8 cellular contexts compared by ENCODE assay signal in the genomic region with DNA sequence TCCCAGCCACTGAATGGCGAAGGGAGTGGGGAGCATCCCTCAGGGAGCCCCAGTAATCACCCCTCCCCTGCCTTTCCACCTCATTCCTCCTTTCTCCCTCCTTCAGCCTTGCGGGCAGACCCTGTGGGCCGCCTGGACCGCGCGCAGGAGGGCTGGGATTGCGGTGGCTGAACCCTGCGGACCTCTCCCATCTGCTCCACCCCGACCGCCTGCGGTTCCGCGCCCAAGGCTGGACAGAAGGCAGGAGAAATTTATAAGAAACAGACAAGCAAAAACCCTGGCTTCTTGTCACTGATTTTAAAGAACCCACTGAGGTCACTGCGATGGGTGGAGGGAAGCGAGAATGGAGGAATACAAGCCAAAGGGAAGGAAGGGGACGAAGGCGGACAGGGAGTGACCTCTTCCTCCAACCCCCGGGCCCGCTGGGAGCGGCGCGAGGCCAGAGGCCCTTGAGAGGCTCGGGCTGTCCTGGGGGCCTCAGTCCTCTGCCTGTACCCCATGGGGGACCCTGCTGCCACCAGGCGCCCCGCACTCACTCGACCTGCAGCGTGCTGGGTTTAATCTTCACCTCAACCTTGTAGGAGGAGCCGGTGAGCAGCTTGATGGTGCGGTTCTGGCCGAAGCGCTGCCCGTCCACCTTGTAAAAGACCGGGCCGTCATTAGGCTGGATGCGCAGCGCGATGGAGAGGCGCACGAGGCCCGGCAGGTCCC. TPM values are rescaled to one million over a fixed set of nuclear protein-coding genes. Genes with fewer than 3 reads are reported as not detected.
DNase-seq lines count a peak whose midpoint lies in the region; ATAC-seq and TF ChIP-seq lines count a peak whose summit lies in the region.

No MANE protein-coding gene starts in this region.

- no peaks in the 10 kb centered on the region for H3K79me2 ChIP-seq in trophoblast cell (ENCODE audit: control insufficient read depth, insufficient read depth, low read length, poor library complexity)

- H3K9me3 Mint-ChIP-seq in HFFc6 = no peaks in the 10 kb centered on the region
- peaks cover 3% of the 10 kb centered on the region for H3K9me3 Mint-ChIP-seq in activated CD8-positive, alpha-beta T cell treated with anti-CD3 and anti-CD28 coated beads, Interleukin-2, amount 10 ng/mL, durations not matched to agents 7 days and 5 days (ENCODE audit: insufficient read depth)

- H3K4me1 ChIP-seq in trophoblast cell (ENCODE audit: control insufficient read depth in 1 of 2, insufficient read depth in 2 of 2, low read length in 2 of 2) = peaks cover 10 to 11% of the 10 kb centered on the region in 2 experiments

- H3K4me3 ChIP-seq in trophoblast cell (ENCODE audit: low read depth, low read length) = peak overlapping the region; percentile 65

- peak overlapping the region; percentile 90 for H3K27ac Mint-ChIP-seq in HFFc6
- H3K27ac Mint-ChIP-seq in activated CD8-positive, alpha-beta T cell treated with anti-CD3 and anti-CD28 coated beads, Interleukin-2, amount 10 ng/mL, durations not matched to agents 7 days and 5 days = no peak overlapping the region

- CTCF ChIA-PET in activated CD8-positive, alpha-beta T cell treated with anti-CD3 and anti-CD28 coated beads, Interleukin-2, amount 10 ng/mL, durations not matched to agents 7 days and 5 days (lab: Charles Lee) = no interaction called here

- no peak overlapping the region for H3K18ac ChIP-seq in trophoblast cell (ENCODE audit: low read length)

- peaks cover 27% of the 10 kb centered on the region for H3K36me3 Mint-ChIP-seq in HFFc6 (ENCODE audit: low read depth)
- H3K36me3 Mint-ChIP-seq in activated CD8-positive, alpha-beta T cell treated with anti-CD3 and anti-CD28 coated beads, Interleukin-2, amount 10 ng/mL, durations not matched to agents 7 days and 5 days (ENCODE audit: low read depth) = no peaks in the 10 kb centered on the region

- peaks cover 4% of the 10 kb centered on the region for H3K9me3 ChIP-seq in trophoblast cell (ENCODE audit: insufficient read depth, low read depth, low read length)

- H3K4me1 Mint-ChIP-seq in HFFc6 (ENCODE audit: low read depth) = peaks cover 33% of the 10 kb centered on the region
- peaks cover 5% of the 10 kb centered on the region for H3K4me1 Mint-ChIP-seq in activated CD8-positive, alpha-beta T cell treated with anti-CD3 and anti-CD28 coated beads, Interleukin-2, amount 10 ng/mL, durations not matched to agents 7 days and 5 days (ENCODE audit: low read depth)

- no peaks in the 10 kb centered on the region for H3K27me3 Mint-ChIP-seq in HFFc6 (ENCODE audit: insufficient read depth)
- H3K27me3 Mint-ChIP-seq in activated CD8-positive, alpha-beta T cell treated with anti-CD3 and anti-CD28 coated beads, Interleukin-2, amount 10 ng/mL, durations not matched to agents 7 days and 5 days (ENCODE audit: low read depth) = peaks cover 59% of the 10 kb centered on the region

- H3K4me3 Mint-ChIP-seq in HFFc6 = peak overlapping the region; percentile 96
- H3K4me3 Mint-ChIP-seq in activated CD8-positive, alpha-beta T cell treated with anti-CD3 and anti-CD28 coated beads, Interleukin-2, amount 10 ng/mL, durations not matched to agents 7 days and 5 days = no peak overlapping the region

- intact Hi-C loops in cardiac septum (cut with DNase I) = loop anchor here (1.0 kb wide), 1 partner anchor 66 kb away; no protein-coding TSS in a partner anchor

- H2BK120ac ChIP-seq in trophoblast cell (ENCODE audit: insufficient read depth, low read length, poor library complexity) = no peak overlapping the region

- H3K23ac ChIP-seq in trophoblast cell (ENCODE audit: low read length) = no peak overlapping the region

- H3K4ac ChIP-seq in trophoblast cell (ENCODE audit: low read depth, low read length) = no peak overlapping the region

- WGBS in trophoblast cell (ENCODE audit: extremely low coverage, insufficient coverage, insufficient read length) = no CpG with 5 or more reads among the region's 40 CpGs

- no peak overlapping the region for H2BK5ac ChIP-seq in trophoblast cell (ENCODE audit: low read depth, low read length, poor library complexity)

- H4K12ac ChIP-seq in trophoblast cell (ENCODE audit: low read depth, low read length) = no peak overlapping the region

- H2BK12ac ChIP-seq in trophoblast cell (ENCODE audit: low read length) = no peak overlapping the region

- ATAC-seq in activated CD8-positive, alpha-beta T cell treated with anti-CD3 and anti-CD28 coated beads, Interleukin-2, amount 10 ng/mL, durations not matched to agents 7 days and 5 days = peak; percentile 15
- ATAC-seq in HG02610 (IDR thresholded peaks at IDR 0.05; ENCODE audit: unreplicated experiment) = no peak
- no peak for ATAC-seq in GM19463 (IDR thresholded peaks at IDR 0.05; ENCODE audit: unreplicated experiment)
- no peak for ATAC-seq in HG02852 (IDR thresholded peaks at IDR 0.05; ENCODE audit: unreplicated experiment)

- H3K79me1 ChIP-seq in trophoblast cell (ENCODE audit: low read length) = no peaks in the 10 kb centered on the region

- H4K8ac ChIP-seq in trophoblast cell (ENCODE audit: low read depth, low read length) = no peak overlapping the region

- TF ChIP-seq CTCF in HFFc6 (IDR thresholded peaks at IDR 0.05) = no peak

- POLR2A ChIA-PET in activated CD8-positive, alpha-beta T cell treated with anti-CD3 and anti-CD28 coated beads, Interleukin-2, amount 10 ng/mL, durations not matched to agents 7 days and 5 days (lab: Charles Lee) = no interaction called here

- H3K27ac ChIP-seq in trophoblast cell (ENCODE audit: low read depth, low read length) = no peak overlapping the region

- peak; percentile 8 for DNase-seq in HFFc6
- DNase-seq in activated CD8-positive, alpha-beta T cell treated with anti-CD3 and anti-CD28 coated beads, Interleukin-2, amount 10 ng/mL, durations not matched to agents 7 days and 5 days = no peak
- peak; percentile 78 for DNase-seq in cardiac septum (ENCODE audit: low spot score)
- DNase-seq in trophoblast cell = no peak
- DNase-seq in stimulated activated CD4-positive, alpha-beta T cell treated with anti-CD3 and anti-CD28 coated beads, Interleukin-2, amount 100 ng/mL, for 48 hours = no peak

- peaks cover 25% of the 10 kb centered on the region for H3K27me3 ChIP-seq in trophoblast cell (ENCODE audit: insufficient read depth, low read length)

- H3K36me3 ChIP-seq in trophoblast cell (ENCODE audit: control insufficient read depth in 1 of 2, insufficient read depth in 2 of 2, low read length in 2 of 2) = no peaks in the 10 kb centered on the region

- H3K9ac ChIP-seq in trophoblast cell (ENCODE audit: low read length) = no peak overlapping the region

- peak overlapping the region; percentile 35 for H2AFZ ChIP-seq in trophoblast cell (ENCODE audit: insufficient read depth, low read length, poor library complexity)

- H2AK5ac ChIP-seq in trophoblast cell (ENCODE audit: low read length) = no peak overlapping the region

- no peak overlapping the region for H3K14ac ChIP-seq in trophoblast cell (ENCODE audit: low read length)

- no peak overlapping the region for H4K91ac ChIP-seq in trophoblast cell (ENCODE audit: low read depth, low read length)

- H3K4me2 ChIP-seq in trophoblast cell (ENCODE audit: low read length) = peak overlapping the region; percentile 95

RNA-seq across cellular contexts. Expression of a gene that starts 0.9 kb away (rescaled TPM):
- 10 to 100 TPM; 33.6 to 53.8 (median 47.2) TPM for total RNA-seq in HFFc6 (2021; fragmentation: NEBNext Ultra II Directional; extraction: Animal tissue kit (Norgen Biotek cat#: 25700))
- not detected for total RNA-seq in activated CD8-positive, alpha-beta T cell treated with anti-CD3 and anti-CD28 coated beads, Interleukin-2, amount 10 ng/mL, durations not matched to agents 7 days and 5 days
- 10.1 TPM for total RNA-seq in cardiac septum
- polyA plus RNA-seq in trophoblast cell (2013) = 1.0 and 1.3 TPM in 2 replicates

RNA-seq across cellular contexts. Expression of a gene that starts 46.2 kb away (rescaled TPM):
- total RNA-seq in HFFc6 (2021; fragmentation: NEBNext Ultra II Directional; extraction: Animal tissue kit (Norgen Biotek cat#: 25700)) = not detected
- 1 to 10 TPM; 4.5 to 4.7 TPM for total RNA-seq in activated CD8-positive, alpha-beta T cell treated with anti-CD3 and anti-CD28 coated beads, Interleukin-2, amount 10 ng/mL, durations not matched to agents 7 days and 5 days
- total RNA-seq in cardiac septum = 3.7 TPM
- 0.36 and 0.42 TPM in 2 replicates for polyA plus RNA-seq in trophoblast cell (2013)

Comparison
In these comparisons a context has a peak if more than half of its experiments do, and no peak if none do; other contexts are left out.
1. DNase-seq: peak in HFFc6 (single experiment) and cardiac septum (single experiment); none in activated CD8-positive, alpha-beta T cell treated with anti-CD3 and anti-CD28 coated beads, Interleukin-2, amount 10 ng/mL, durations not matched to agents 7 days and 5 days (single experiment), trophoblast cell (0 of 2) and stimulated activated CD4-positive, alpha-beta T cell treated with anti-CD3 and anti-CD28 coated beads, Interleukin-2, amount 100 ng/mL, for 48 hours (0 of 2).
2. RNA of a gene that starts 0.9 kb away (total RNA-seq): 33.6 to 53.8 TPM in HFFc6 and 10.1 TPM in cardiac septum (single experiment); not detected in activated CD8-positive, alpha-beta T cell treated with anti-CD3 and anti-CD28 coated beads, Interleukin-2, amount 10 ng/mL, durations not matched to agents 7 days and 5 days; every median in the first group is over 10 times any median in the second.